ENCODE assay signal across 8 cellular contexts in the genomic region with DNA sequence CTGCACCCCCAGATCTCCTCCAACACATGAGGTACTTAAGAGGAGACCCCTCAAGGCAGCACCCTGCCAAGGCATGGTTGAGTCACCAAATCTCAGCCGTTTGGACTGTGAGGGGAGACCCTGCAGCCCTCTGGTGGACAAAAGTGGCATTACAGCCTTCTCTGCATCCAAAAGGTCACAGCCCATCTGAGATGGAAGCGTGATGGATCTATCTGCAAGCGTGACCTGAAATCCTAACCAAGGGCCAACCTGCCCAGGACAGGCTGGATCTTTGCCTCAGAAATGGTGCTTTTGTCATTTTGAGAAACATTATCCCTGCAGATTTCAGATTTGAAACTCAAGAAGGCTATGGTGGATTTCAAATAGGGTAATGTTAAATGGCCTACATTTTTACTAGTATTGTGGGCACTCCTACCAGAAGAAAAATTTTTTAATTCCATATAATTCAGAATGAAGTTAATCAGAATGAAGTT. TPM values are rescaled to one million over a fixed set of nuclear protein-coding genes. Genes with fewer than 3 reads are reported as not detected.
DNase-seq lines count a peak whose midpoint lies in the region; ATAC-seq and TF ChIP-seq lines count a peak whose summit lies in the region.

No MANE protein-coding gene starts in this region.

- H3K4me1 Mint-ChIP-seq in immature natural killer cell, result no peaks in the 10 kb centered on the region

- H3K36me3 Mint-ChIP-seq in immature natural killer cell, result no peaks in the 10 kb centered on the region

- H3K27ac ChIP-seq in VCaP, result no peak overlapping the region

- peak; percentile 23 for DNase-seq in AG09319 (ENCODE audit: extremely low read depth, low read depth)
- DNase-seq in NCI-H1092 (lab: John Stamatoyannopoulos, UW), result peak; percentile 71
- peak; percentile 4 for DNase-seq in brain pericyte (ENCODE audit: low read depth, low spot score)
- peak; percentile 63 to 74 (median 69) for DNase-seq in immature natural killer cell
- peak; percentile 57 to 59 for DNase-seq in stimulated activated CD4-positive, alpha-beta T cell treated with anti-CD3 and anti-CD28 coated beads, Interleukin-15, amount 100 ng/mL, for 1 hour (ENCODE audit: low read depth in 1 of 2, low spot score in 1 of 2)

- H3K27ac Mint-ChIP-seq in immature natural killer cell, result peak overlapping the region in 1 of 6 donors; percentile 9

- TF ChIP-seq CTCF in AG09319 (IDR thresholded peaks at IDR 0.05; ENCODE audit: low read depth, low read length), result peak; percentile 93
- TF ChIP-seq CTCF in VCaP (conservative IDR thresholded peaks at IDR 0.05), result peak; percentile 88

- no peak overlapping the region for H3K4me3 Mint-ChIP-seq in immature natural killer cell

- peaks cover 0 to 4% (median 0%) of the 10 kb centered on the region in 6 donors for H3K9me3 Mint-ChIP-seq in immature natural killer cell

- H3K27me3 Mint-ChIP-seq in immature natural killer cell (ENCODE audit: low read depth in 3 of 3), result peaks cover 2 to 12% (median 3%) of the 10 kb centered on the region in 3 donors

- ATAC-seq in GM19023 (IDR thresholded peaks at IDR 0.05; ENCODE audit: unreplicated experiment) (peak; percentile 78), GM21717 (IDR thresholded peaks at IDR 0.05; ENCODE audit: unreplicated experiment) (no peak)

RNA-seq across cellular contexts. Expression of a gene that starts 23.7 kb away (rescaled TPM):
- polyA plus RNA-seq in immature natural killer cell, result 10 to 100 TPM; 26.2 to 33.8 (median 31.0) TPM

RNA-seq across cellular contexts. Expression of a gene that starts 58.9 kb away (rescaled TPM):
- 10 to 100 TPM; 14.7 to 22.1 (median 15.8) TPM for polyA plus RNA-seq in immature natural killer cell

Comparison
In these comparisons a context has a peak if more than half of its experiments do, and no peak if none do; other contexts are left out.
1. DNase-seq: peak in every context shown above with its lines; median percentile 71 in NCI-H1092; 69 in immature natural killer cell; 58 in stimulated activated CD4-positive, alpha-beta T cell treated with anti-CD3 and anti-CD28 coated beads, Interleukin-15, amount 100 ng/mL, for 1 hour; 23 in AG09319; 4 in brain pericyte.